Comparison of ENCODE assay signal across 20 cellular contexts in the genomic region with DNA sequence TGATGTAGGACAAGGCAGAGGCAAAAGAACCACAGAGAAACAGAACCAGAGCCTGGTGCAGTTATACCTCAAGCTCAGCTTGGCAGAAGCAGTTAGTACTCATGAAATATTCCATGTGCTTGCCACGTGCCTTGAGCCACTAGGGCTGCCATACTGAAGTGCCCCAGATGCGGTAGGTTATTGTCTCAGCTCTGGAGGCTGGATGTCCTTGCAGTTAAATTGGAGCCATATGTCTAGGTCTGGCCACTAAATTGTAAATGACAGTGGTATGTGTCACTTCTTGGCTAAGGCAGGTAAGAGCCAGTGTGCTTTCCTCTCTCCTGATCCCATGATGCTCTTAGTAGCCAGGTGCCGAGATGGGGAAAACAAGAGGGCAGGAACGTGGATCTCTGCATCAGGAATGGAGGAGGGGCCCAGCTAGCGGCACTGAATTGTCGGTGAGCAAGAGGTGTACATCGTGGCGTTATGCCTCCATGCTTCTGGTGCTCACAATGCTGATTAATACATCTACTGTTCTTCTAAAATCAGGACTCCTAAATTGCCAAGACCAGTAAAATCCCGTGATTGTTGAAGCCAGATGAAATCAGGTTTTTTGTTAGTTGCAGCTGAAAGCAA.
A peak's percentile ranks its signal among the peaks of the same experiment; 100 is the strongest.
DNase-seq lines count a peak whose midpoint lies in the region; ATAC-seq and TF ChIP-seq lines count a peak whose summit lies in the region.
"Had no signal": no experiment of that assay in that cellular context is flagged by ENCODE, and none has a peak within 500 bp of the region (broad histone marks: within the 10 kb centered on the region; RNA-seq: fewer than 3 reads in every experiment).

No MANE protein-coding gene starts in this region.

- H2AFZ ChIP-seq in neuronal stem cell (ENCODE audit: low read length) = no peak overlapping the region
- H2AFZ ChIP-seq: GM23338 had no signal

- H3K4me1 ChIP-seq in ascending aorta = peaks cover 10 to 41% of the 10 kb centered on the region in 2 donors
- H3K4me1 ChIP-seq in neuronal stem cell (ENCODE audit: control insufficient read depth in 2 of 2, insufficient read depth in 1 of 2, low read depth in 1 of 2, low read length in 2 of 2) = peaks cover 0 to 2% of the 10 kb centered on the region in 2 donors
- H3K4me1 ChIP-seq: BE2C had no signal

- H2BK5ac ChIP-seq in neuronal stem cell (ENCODE audit: low read length) = no peak overlapping the region

- DNase-seq in activated CD8-positive, alpha-beta memory T cell treated with anti-CD3 and anti-CD28 coated beads for 24 hours = peak; percentile 17
- no peak for DNase-seq in activated CD8-positive, alpha-beta memory T cell treated with anti-CD3 and anti-CD28 coated beads, Interleukin-2, amount 50 U/mL, for 48 hours
- DNase-seq in ascending aorta (ENCODE audit: low spot score in 2 of 2) (no peak), neuronal stem cell (ENCODE audit: low spot score) (no peak), DMS153 (lab: John Stamatoyannopoulos, UW) (no peak)
- no peak for DNase-seq in stimulated activated CD4-positive, alpha-beta T cell treated with anti-CD3 and anti-CD28 coated beads, Interleukin-2, amount 100 ng/mL, for 24 hours
- DNase-seq: AML-193; BE2C; CD4-positive, alpha-beta T cell; CD8-positive, alpha-beta memory T cell; DMS 273 treated with DMSO at 0.1 percent for 48 hours; DMS53; DMS79 treated with DMSO at 0.1 percent for 48 hours; GF-D8; H9 had no signal

- no peak overlapping the region for H3K23ac ChIP-seq in neuronal stem cell (ENCODE audit: low read depth, low read length, poor library complexity)

- H3K18ac ChIP-seq in neuronal stem cell (ENCODE audit: low read length) = no peak overlapping the region

- no peak overlapping the region for H2BK120ac ChIP-seq in neuronal stem cell (ENCODE audit: low read depth, low read length)

- no peak overlapping the region for H4K91ac ChIP-seq in neuronal stem cell (ENCODE audit: low read depth, low read length, poor library complexity)

- H3K4ac ChIP-seq in neuronal stem cell (ENCODE audit: low read length) = no peak overlapping the region

- H3K27ac ChIP-seq in ascending aorta (peak overlapping the region; percentile 26 to 37), neuronal stem cell (replicated peaks; ENCODE audit: low read length) (no peak overlapping the region)
- H3K27ac ChIP-seq: 22Rv1; BLaER1 treated with 17β-estradiol and CSF1 and Interleukin-3, amounts not matched to agents 10 nM and 100 nM had no signal

- no peak overlapping the region for H3K9ac ChIP-seq in neuronal stem cell (ENCODE audit: low read depth, low read length, poor library complexity)
- H3K9ac ChIP-seq: BLaER1 treated with 17β-estradiol and CSF1 and Interleukin-3, amounts not matched to agents 10 nM and 100 nM had no signal

- H3K9me3 ChIP-seq in ascending aorta (no peaks in the 10 kb centered on the region), neuronal stem cell (replicated peaks in 1 of 2; ENCODE audit: control insufficient read depth in 2 of 2, insufficient read depth in 1 of 2, low read depth in 1 of 2, low read length in 2 of 2) (no peaks in the 10 kb centered on the region)
- H3K9me3 ChIP-seq: BE2C had no signal

- H4K8ac ChIP-seq in neuronal stem cell (ENCODE audit: low read depth, low read length) = no peak overlapping the region

- peak overlapping the region; percentile 33 for H3K14ac ChIP-seq in neuronal stem cell (ENCODE audit: low read length)

- intact Hi-C loops in ascending aorta (cut with DNase I) = loop anchor here (5.0 kb wide), 1 partner anchor 87 kb away; no protein-coding TSS in a partner anchor

- no peak overlapping the region for H2AK5ac ChIP-seq in neuronal stem cell (ENCODE audit: low read depth, low read length)

- no peak overlapping the region for H2BK15ac ChIP-seq in neuronal stem cell (ENCODE audit: low read length)

- H3K4me3 ChIP-seq in ascending aorta (no peak overlapping the region), neuronal stem cell (ENCODE audit: low read length in 2 of 2) (no peak overlapping the region)
- H3K4me3 ChIP-seq: BLaER1 treated with 17β-estradiol and CSF1 and Interleukin-3, amounts not matched to agents 10 nM and 100 nM; GM23338 had no signal

- H2BK12ac ChIP-seq in neuronal stem cell (ENCODE audit: low read length) = no peak overlapping the region

- no peak for TF ChIP-seq CTCF in ascending aorta (IDR thresholded peaks at IDR 0.05)

- H3K79me1 ChIP-seq in neuronal stem cell (ENCODE audit: low read depth, low read length) = no peaks in the 10 kb centered on the region

- H3K27me3 ChIP-seq in ascending aorta = no peaks in the 10 kb centered on the region
- peaks cover 0 to 3% (median 0%) of the 10 kb centered on the region in 3 experiments for H3K27me3 ChIP-seq in neuronal stem cell (ENCODE audit: control insufficient read depth in 3 of 3, insufficient read depth in 3 of 3, low read depth in 1 of 3, low read length in 3 of 3)
- H3K27me3 ChIP-seq: BE2C had no signal

- ATAC-seq in GM21737 (IDR thresholded peaks at IDR 0.05; ENCODE audit: unreplicated experiment) = no peak
- ATAC-seq: GM23338, HCT116 had no signal

- H3K4me2 ChIP-seq in neuronal stem cell (ENCODE audit: insufficient read depth, low read length, poor library complexity, severe bottlenecking) = no peak overlapping the region
- H3K4me2 ChIP-seq: GM23338 had no signal

- no CpG with 5 or more reads among the region's 9 CpGs for WGBS in neuronal stem cell (ENCODE audit: extremely low coverage in 2 of 2, insufficient read length in 2 of 2, insufficient replicate concordance in 1 of 2), 2 donors

- H3K36me3 ChIP-seq in ascending aorta (no peaks in the 10 kb centered on the region), neuronal stem cell (replicated peaks in 1 of 2; ENCODE audit: control insufficient read depth in 2 of 2, insufficient read depth in 2 of 2, low read length in 2 of 2) (no peaks in the 10 kb centered on the region)
- H3K36me3 ChIP-seq: BE2C; BLaER1 treated with 17β-estradiol and CSF1 and Interleukin-3, amounts not matched to agents 10 nM and 100 nM had no signal
